In the genomic region with DNA sequence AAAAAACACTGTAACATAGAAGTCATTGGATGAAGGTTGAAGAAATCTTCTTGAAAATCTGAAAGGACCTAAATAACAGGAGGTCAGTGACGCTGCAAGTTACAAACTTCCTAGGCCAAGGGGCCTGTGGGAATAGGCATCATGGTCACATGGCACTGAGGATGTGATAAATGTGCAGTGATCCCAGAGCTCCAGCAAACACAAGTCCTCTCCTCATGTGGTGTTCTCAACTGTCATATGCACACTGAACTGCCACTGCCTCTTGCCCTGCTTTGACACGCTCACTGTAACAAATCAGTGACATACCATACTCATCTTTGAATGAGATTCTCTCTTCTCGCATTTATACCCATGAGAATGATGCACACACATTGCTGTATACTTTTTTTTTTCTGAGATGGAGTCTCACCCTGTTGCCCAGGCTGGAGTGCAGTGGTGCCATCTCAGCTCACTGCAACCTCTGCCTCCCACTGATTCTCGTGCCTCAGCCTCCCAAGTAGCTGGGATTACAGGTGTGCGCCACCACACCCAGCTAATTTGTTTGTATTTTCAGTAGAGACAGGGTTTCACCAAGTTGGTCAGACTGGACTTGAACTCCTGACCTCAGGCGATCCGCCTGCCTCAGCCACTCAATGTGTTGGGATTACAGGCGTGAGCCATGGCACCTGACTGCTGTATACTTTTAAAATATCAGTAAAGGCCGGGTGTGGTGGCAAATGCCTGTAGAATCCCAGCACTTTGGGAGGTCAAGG, we compare ENCODE assay signal across 25 cellular contexts.
DNase-seq lines count a peak whose midpoint lies in the region; ATAC-seq, FAIRE-seq and TF ChIP-seq lines count a peak whose summit lies in the region.
"Had no signal": no experiment of that assay in that cellular context is flagged by ENCODE, and none has a peak within 500 bp of the region (broad histone marks: within the 10 kb centered on the region; RNA-seq: fewer than 3 reads in every experiment).

No MANE protein-coding gene starts in this region.

- TF ChIP-seq CTCF in natural killer cell (IDR thresholded peaks at IDR 0.05) (no peak), foreskin keratinocyte (conservative IDR thresholded peaks at IDR 0.05) (no peak), D721Med (IDR thresholded peaks at IDR 0.05; ENCODE audit: insufficient read depth, missing control alignments) (no peak)

- intact Hi-C loops in natural killer cell (cut with micrococcal nuclease) = no loop called here

- H3K27me3 Mint-ChIP-seq in natural killer cell (ENCODE audit: low read depth in 2 of 2) = no peaks in the 10 kb centered on the region
- no peaks in the 10 kb centered on the region for H3K27me3 Mint-ChIP-seq in natural killer cell treated with Interleukin-12 subunit alpha and Interleukin-12 subunit beta and Interleukin-15 and Interleukin-18, amount 100 ng/mL, for 72 hours

- no peak overlapping the region for H3K4me3 ChIP-seq in iPS-15b (ENCODE audit: low read depth, low read length)
- H3K4me3 ChIP-seq: A549; BLaER1 treated with 17β-estradiol and CSF1 and Interleukin-3, amounts not matched to agents 10 nM and 100 nM; GM12878; GM23338 had no signal

- H3K36me3 ChIP-seq in iPS-15b (ENCODE audit: control insufficient read depth, insufficient read depth, low read length) = peaks cover 33% of the 10 kb centered on the region

- peaks cover 19 to 31% of the 10 kb centered on the region in 2 donors for H3K4me1 Mint-ChIP-seq in natural killer cell
- H3K4me1 Mint-ChIP-seq in natural killer cell treated with Interleukin-12 subunit alpha and Interleukin-12 subunit beta and Interleukin-15 and Interleukin-18, amount 100 ng/mL, for 72 hours (ENCODE audit: low read depth in 2 of 2) = peaks cover 24 to 27% of the 10 kb centered on the region in 2 donors
- H3K4me1 Mint-ChIP-seq: GM23338, H9 had no signal

- FAIRE-seq in urothelium cell line (lab: Jason Lieb, UNC) (peak; percentile 63), D721Med (lab: Jason Lieb, UNC) (no peak)
- FAIRE-seq: A549, GM12878, GM19239 had no signal

- H3K27ac Mint-ChIP-seq in natural killer cell = peak overlapping the region; percentile 42 to 45
- peak overlapping the region in 1 of 2 donors; percentile 10 for H3K27ac Mint-ChIP-seq in natural killer cell treated with Interleukin-12 subunit alpha and Interleukin-12 subunit beta and Interleukin-15 and Interleukin-18, amount 100 ng/mL, for 72 hours
- H3K27ac Mint-ChIP-seq: CD8-positive, alpha-beta T cell; GM23338; H9 had no signal

- H3K4me1 ChIP-seq in iPS-15b (ENCODE audit: control insufficient read depth, insufficient read depth, low read length) (no peaks in the 10 kb centered on the region), foreskin keratinocyte (no peaks in the 10 kb centered on the region)
- H3K4me1 ChIP-seq: A549, BE2C, Caco-2 had no signal

- ATAC-seq in natural killer cell (no peak), foreskin keratinocyte (no peak)
- ATAC-seq in natural killer cell treated with Interleukin-12 subunit alpha and Interleukin-12 subunit beta and Interleukin-15 and Interleukin-18, amount 100 ng/mL, for 72 hours = no peak
- ATAC-seq: A549; CD8-positive, alpha-beta T cell; GM12878; GM23338; HCT116 had no signal

- H3K9me3 ChIP-seq in iPS-15b (ENCODE audit: control insufficient read depth, insufficient read depth, low read length) = no peaks in the 10 kb centered on the region
- H3K9me3 ChIP-seq: A549; BE2C; BLaER1 treated with 17β-estradiol and CSF1 and Interleukin-3, amounts not matched to agents 10 nM and 100 nM; Caco-2 had no signal

- H3K27me3 ChIP-seq in iPS-15b (ENCODE audit: control insufficient read depth, insufficient read depth, low read length) (no peaks in the 10 kb centered on the region), foreskin keratinocyte (no peaks in the 10 kb centered on the region)
- H3K27me3 ChIP-seq: BE2C; BLaER1 treated with 17β-estradiol and CSF1 and Interleukin-3, amounts not matched to agents 10 nM and 100 nM had no signal

- no peaks in the 10 kb centered on the region for H3K9me3 Mint-ChIP-seq in natural killer cell
- H3K9me3 Mint-ChIP-seq in natural killer cell treated with Interleukin-12 subunit alpha and Interleukin-12 subunit beta and Interleukin-15 and Interleukin-18, amount 100 ng/mL, for 72 hours = no peaks in the 10 kb centered on the region
- H3K9me3 Mint-ChIP-seq: CD8-positive, alpha-beta T cell; GM23338; H9 had no signal

- peaks cover 11% of the 10 kb centered on the region for H3K36me3 Mint-ChIP-seq in natural killer cell
- H3K36me3 Mint-ChIP-seq in natural killer cell treated with Interleukin-12 subunit alpha and Interleukin-12 subunit beta and Interleukin-15 and Interleukin-18, amount 100 ng/mL, for 72 hours = peaks cover 32% of the 10 kb centered on the region

- DNase-seq in activated CD8-positive, alpha-beta memory T cell treated with anti-CD3 and anti-CD28 coated beads for 24 hours = peak; percentile 32
- DNase-seq in activated CD8-positive, alpha-beta memory T cell treated with anti-CD3 and anti-CD28 coated beads, Interleukin-2, amount 50 U/mL, for 4 hours = no peak
- no peak for DNase-seq in natural killer cell
- DNase-seq in natural killer cell treated with Interleukin-12 subunit alpha and Interleukin-12 subunit beta and Interleukin-15 and Interleukin-18, amount 100 ng/mL, for 72 hours (ENCODE audit: low spot score) = no peak
- DNase-seq in urothelium cell line (ENCODE audit: low spot score) = no peak
- no peak for DNase-seq in foreskin keratinocyte
- no peak for DNase-seq in D721Med (ENCODE audit: insufficient read length, low spot score)
- DNase-seq: 8988T; ACHN; AML-193; BE2C; Caco-2; CD8-positive, alpha-beta T cell; DMS 273 treated with DMSO at 0.1 percent for 48 hours; DMS79; EL; GDM1; H9 had no signal

- H3K9ac ChIP-seq in iPS-15b (ENCODE audit: low read depth, low read length) = peak overlapping the region; percentile 39
- H3K9ac ChIP-seq: BLaER1 treated with 17β-estradiol and CSF1 and Interleukin-3, amounts not matched to agents 10 nM and 100 nM had no signal

- no peak overlapping the region for H3K27ac ChIP-seq in foreskin keratinocyte
- H3K27ac ChIP-seq: A549; BLaER1 treated with 17β-estradiol and CSF1 and Interleukin-3, amounts not matched to agents 10 nM and 100 nM had no signal

- no peak overlapping the region for H3K4me3 Mint-ChIP-seq in natural killer cell
- no peak overlapping the region for H3K4me3 Mint-ChIP-seq in natural killer cell treated with Interleukin-12 subunit alpha and Interleukin-12 subunit beta and Interleukin-15 and Interleukin-18, amount 100 ng/mL, for 72 hours
- H3K4me3 Mint-ChIP-seq: CD8-positive, alpha-beta T cell; GM23338; H9 had no signal
